ENCODE assay signal across 21 cellular contexts in genomic region chrX:2863646-2864045, GRCh38. TPM values are rescaled to one million over a fixed set of nuclear protein-coding genes. Genes with fewer than 3 reads are reported as not detected.
DNase-seq lines count a peak whose midpoint lies in the region; ATAC-seq, FAIRE-seq and TF ChIP-seq lines count a peak whose summit lies in the region.
"Had no signal": no experiment of that assay in that cellular context is flagged by ENCODE, and none has a peak within 500 bp of the region (broad histone marks: within the 10 kb centered on the region; RNA-seq: fewer than 3 reads in every experiment).

No MANE protein-coding gene starts in this region.

- H3K4me1 ChIP-seq in H9 (ENCODE audit: insufficient read depth, low read length) (no peaks in the 10 kb centered on the region; the same call in 1 of the 2 replicates), left lung (no peaks in the 10 kb centered on the region)
- no peaks in the 10 kb centered on the region for H3K4me1 ChIP-seq in CD8-positive, alpha-beta T cell (ENCODE audit: insufficient read depth, low read length)
- H3K4me1 ChIP-seq: heart left ventricle had no signal

- H2AFZ ChIP-seq in H9 (ENCODE audit: low read length) = no peak overlapping the region

- peaks cover 6 to 9% of the 10 kb centered on the region in 2 experiments for H3K4me1 Mint-ChIP-seq in H9
- H3K4me1 Mint-ChIP-seq in chondrocyte (ENCODE audit: low read depth) = peaks cover 14% of the 10 kb centered on the region
- no peaks in the 10 kb centered on the region for H3K4me1 Mint-ChIP-seq in CD8-positive, alpha-beta T cell (ENCODE audit: low read depth)
- H3K4me1 Mint-ChIP-seq in natural killer cell = no peaks in the 10 kb centered on the region

- no peaks in the 10 kb centered on the region for H3K79me1 ChIP-seq in H9 (ENCODE audit: insufficient read depth, low read depth, low read length, poor library complexity, severe bottlenecking)

- no peaks in the 10 kb centered on the region for H3K36me3 ChIP-seq in left lung
- H3K36me3 ChIP-seq in CD8-positive, alpha-beta T cell (ENCODE audit: insufficient read depth, low read length) = no peaks in the 10 kb centered on the region
- H3K36me3 ChIP-seq: heart left ventricle had no signal

- H3K9me3 Mint-ChIP-seq in H9 (no peaks in the 10 kb centered on the region; a peak in 1 of 5 replicates), chondrocyte (ENCODE audit: low read depth) (no peaks in the 10 kb centered on the region), natural killer cell (no peaks in the 10 kb centered on the region)
- H3K9me3 Mint-ChIP-seq in CD8-positive, alpha-beta T cell = no peaks in the 10 kb centered on the region
- H3K9me3 Mint-ChIP-seq: CD4-positive, alpha-beta T cell had no signal

- H3K4me3 Mint-ChIP-seq in H9 (no peak overlapping the region), chondrocyte (ENCODE audit: unreplicated experiment) (no peak overlapping the region), natural killer cell (no peak overlapping the region)
- no peak overlapping the region for H3K4me3 Mint-ChIP-seq in CD8-positive, alpha-beta T cell
- H3K4me3 Mint-ChIP-seq: CD4-positive, alpha-beta T cell had no signal

- no CpG with 5 or more reads among the region's 6 CpGs for WGBS in H9 (ENCODE audit: extremely low coverage, insufficient read length, low lambda C conversion rate)

- no peak overlapping the region for H4K91ac ChIP-seq in H9 (ENCODE audit: insufficient read length, low read depth, low read length)

- DNase-seq in ACHN (peak; percentile 4), H9 (peak; percentile 52), chondrocyte (ENCODE audit: low spot score) (no peak), left lung (no peak), natural killer cell (no peak), NCI-H510A treated with DMSO at 0.1 percent for 48 hours (lab: John Stamatoyannopoulos, UW) (no peak), frontal cortex (ENCODE audit: low spot score in 2 of 2) (no peak)
- no peak for DNase-seq in CD8-positive, alpha-beta T cell
- DNase-seq: activated CD4-positive, alpha-beta T cell treated with anti-CD3 and anti-CD28 coated beads for 4 hours; activated CD8-positive, alpha-beta memory T cell treated with anti-CD3 and anti-CD28 coated beads, Interleukin-2, amount 50 U/mL, for 4 hours; activated effector memory CD4-positive, alpha-beta T cell treated with anti-CD3 and anti-CD28 coated beads, Interleukin-2, amount 50 U/mL, for 16 hours; amniotic stem cell; CD4-positive, alpha-beta T cell; DMS153; effector memory CD4-positive, alpha-beta T cell; heart left ventricle; kidney; MV-4-11; NCI-H1930; RPMI8226 had no signal

- no peak overlapping the region for H3K18ac ChIP-seq in H9 (ENCODE audit: insufficient read length, low read depth, low read length)

- no peaks in the 10 kb centered on the region for H3K23me2 ChIP-seq in H9 (ENCODE audit: insufficient read length, low read depth, low read length, poor library complexity, severe bottlenecking)

- in situ Hi-C loops in ACHN (cut with HindIII; ENCODE audit: low pct_ligation_motif_present, low pct_unique_long_range_greater_than_20kb, low sequenced_read_pairs) = no loop called here

- H3K27me3 Mint-ChIP-seq in H9 (ENCODE audit: low read depth) (no peaks in the 10 kb centered on the region), chondrocyte (ENCODE audit: low read depth) (no peaks in the 10 kb centered on the region), natural killer cell (ENCODE audit: low read depth in 2 of 2) (peaks cover 0 to 11% of the 10 kb centered on the region in 2 donors)
- H3K27me3 Mint-ChIP-seq in CD8-positive, alpha-beta T cell (ENCODE audit: low read depth) = peaks cover 4% of the 10 kb centered on the region
- H3K27me3 Mint-ChIP-seq: CD4-positive, alpha-beta T cell had no signal

- no peak overlapping the region for H2BK12ac ChIP-seq in H9 (ENCODE audit: insufficient read length, low read depth, low read length)

- no peak overlapping the region for H2AK5ac ChIP-seq in H9 (ENCODE audit: insufficient read length, low read length)

- H3K23ac ChIP-seq in H9 (ENCODE audit: insufficient read length, low read depth, low read length) = no peak overlapping the region

- H3T11ph ChIP-seq in H9 (ENCODE audit: low read length) = no peak overlapping the region

- H3K14ac ChIP-seq in H9 (ENCODE audit: insufficient read depth, low read length) = no peak overlapping the region

- no peak overlapping the region for H4K8ac ChIP-seq in H9 (replicated peaks; ENCODE audit: insufficient read length, low read depth, low read length)

- no peak overlapping the region for H3K27ac ChIP-seq in H9 (ENCODE audit: insufficient read length, low read depth, low read length)
- no peak overlapping the region for H3K27ac ChIP-seq in left lung
- H3K27ac ChIP-seq in CD8-positive, alpha-beta T cell (ENCODE audit: low read depth, low read length) = no peak overlapping the region
- H3K27ac ChIP-seq: heart left ventricle, KMS-11 had no signal

- no peaks in the 10 kb centered on the region for H4K20me1 ChIP-seq in H9 (ENCODE audit: control insufficient read depth, insufficient read depth, insufficient read length)

- H3K27ac Mint-ChIP-seq in H9 (peak overlapping the region; percentile 21 to 89 (median 54); a peak in 6 of 7 replicates), chondrocyte (ENCODE audit: unreplicated experiment) (peak overlapping the region; percentile 50), natural killer cell (no peak overlapping the region)
- H3K27ac Mint-ChIP-seq in CD8-positive, alpha-beta T cell = no peak overlapping the region
- H3K27ac Mint-ChIP-seq: CD4-positive, alpha-beta T cell had no signal

- H3K9me3 ChIP-seq in H9 (ENCODE audit: control insufficient read depth, low read depth, low read length) (no peaks in the 10 kb centered on the region), left lung (no peaks in the 10 kb centered on the region)
- no peaks in the 10 kb centered on the region for H3K9me3 ChIP-seq in CD8-positive, alpha-beta T cell (ENCODE audit: low read length)
- H3K9me3 ChIP-seq: heart left ventricle had no signal

- no peak overlapping the region for H2BK15ac ChIP-seq in H9 (ENCODE audit: low read depth, low read length)

- H3K4ac ChIP-seq in H9 (ENCODE audit: low read depth, low read length) = no peak overlapping the region

- FAIRE-seq in frontal cortex (lab: Jason Lieb, UNC) = no peak
- FAIRE-seq: kidney had no signal

- H4K5ac ChIP-seq in H9 (ENCODE audit: insufficient read length, low read depth, low read length) = no peak overlapping the region

- POLR2A ChIA-PET in CD8-positive, alpha-beta T cell (lab: Charles Lee) = no interaction called here

- no peak overlapping the region for H3K4me3 ChIP-seq in left lung
- H3K4me3 ChIP-seq in CD8-positive, alpha-beta T cell (ENCODE audit: low read depth, low read length) = no peak overlapping the region
- H3K4me3 ChIP-seq: heart left ventricle had no signal

- ATAC-seq in left lung = peak; percentile 58
- no peak for ATAC-seq in CD8-positive, alpha-beta T cell
- no peak for ATAC-seq in natural killer cell
- ATAC-seq: heart left ventricle had no signal

- intact Hi-C loops in left lung (cut with DNase I) = no loop called here
- intact Hi-C loops in CD8-positive, alpha-beta T cell (cut with DNase I, micrococcal nuclease) = no loop called here
- intact Hi-C loops in natural killer cell (cut with micrococcal nuclease) = no loop called here

- CTCF ChIA-PET in CD8-positive, alpha-beta T cell (lab: Charles Lee) = no interaction called here

- H3K27me3 ChIP-seq in H9 (ENCODE audit: insufficient read depth, low read length) (no peaks in the 10 kb centered on the region), left lung (no peaks in the 10 kb centered on the region)
- no peaks in the 10 kb centered on the region for H3K27me3 ChIP-seq in CD8-positive, alpha-beta T cell (ENCODE audit: insufficient read depth, low read length)
- H3K27me3 ChIP-seq: heart left ventricle had no signal

- no peak overlapping the region for H2BK120ac ChIP-seq in H9 (ENCODE audit: low read depth, low read length, poor library complexity, severe bottlenecking)

- H3K79me2 ChIP-seq in H9 (ENCODE audit: insufficient read depth, low read length) = no peaks in the 10 kb centered on the region

- no peak overlapping the region for H3K9ac ChIP-seq in H9 (ENCODE audit: extremely low read depth, insufficient read length, low read length)
- H3K9ac ChIP-seq: KMS-11 had no signal

- H3K56ac ChIP-seq in H9 (ENCODE audit: insufficient read length, low read depth, low read length) = no peak overlapping the region

- H3K36me3 Mint-ChIP-seq in H9 (ENCODE audit: insufficient read depth in 1 of 3, low read depth in 3 of 3) = peaks cover 57 to 82% (median 72%) of the 10 kb centered on the region in 3 experiments
- H3K36me3 Mint-ChIP-seq in chondrocyte (ENCODE audit: low read depth) = peaks cover 2% of the 10 kb centered on the region
- no peaks in the 10 kb centered on the region for H3K36me3 Mint-ChIP-seq in CD8-positive, alpha-beta T cell
- no peaks in the 10 kb centered on the region for H3K36me3 Mint-ChIP-seq in natural killer cell

- TF ChIP-seq CTCF in H9 (conservative IDR thresholded peaks at IDR 0.05) (no peak), chondrocyte (IDR thresholded peaks at IDR 0.05) (no peak), left lung (IDR thresholded peaks at IDR 0.05) (no peak), natural killer cell (IDR thresholded peaks at IDR 0.05) (no peak)
- no peak for TF ChIP-seq CTCF in CD8-positive, alpha-beta T cell (IDR thresholded peaks at IDR 0.05)

- no peak overlapping the region for H2BK20ac ChIP-seq in H9 (ENCODE audit: low read depth, low read length, poor library complexity, severe bottlenecking)

- no peak overlapping the region for H2BK5ac ChIP-seq in H9 (ENCODE audit: insufficient read length, low read length)

- no peak overlapping the region for H3K4me2 ChIP-seq in H9 (ENCODE audit: insufficient read depth, insufficient read length, low read length)
- H3K4me2 ChIP-seq: KMS-11 had no signal

RNA-seq across cellular contexts. Expression of gene GYG2, which starts 34.9 kb away (rescaled TPM):
- total RNA-seq in H9 (2021) = 95.9 and 99.9 TPM in 2 replicates
- total RNA-seq in chondrocyte = 11.7 to 14.1 TPM (median 12.1 TPM) in 3 replicates
- 1 to 10 TPM; 1.5 to 6.2 TPM for total RNA-seq in left lung
- total RNA-seq in CD8-positive, alpha-beta T cell = not detected
- not detected for total RNA-seq in natural killer cell
- total RNA-seq in frontal cortex = 4.1 TPM
- total RNA-seq: CD4-positive, alpha-beta T cell had no signal

Comparison
In these comparisons a context has a peak if more than half of its experiments do, and no peak if none do; other contexts are left out.
1. DNase-seq: peak in ACHN (single experiment) and H9 (single experiment); none in chondrocyte (single experiment), left lung (0 of 2), CD8-positive, alpha-beta T cell (0 of 7), natural killer cell (single experiment), NCI-H510A treated with DMSO at 0.1 percent for 48 hours (single experiment) and frontal cortex (0 of 2).
2. H3K27ac Mint-ChIP-seq: peak in H9 (3 of 3) and chondrocyte (single experiment); none in CD8-positive, alpha-beta T cell (single experiment) and natural killer cell (0 of 2).